28 cellular contexts compared by ENCODE assay signal in the genomic region with DNA sequence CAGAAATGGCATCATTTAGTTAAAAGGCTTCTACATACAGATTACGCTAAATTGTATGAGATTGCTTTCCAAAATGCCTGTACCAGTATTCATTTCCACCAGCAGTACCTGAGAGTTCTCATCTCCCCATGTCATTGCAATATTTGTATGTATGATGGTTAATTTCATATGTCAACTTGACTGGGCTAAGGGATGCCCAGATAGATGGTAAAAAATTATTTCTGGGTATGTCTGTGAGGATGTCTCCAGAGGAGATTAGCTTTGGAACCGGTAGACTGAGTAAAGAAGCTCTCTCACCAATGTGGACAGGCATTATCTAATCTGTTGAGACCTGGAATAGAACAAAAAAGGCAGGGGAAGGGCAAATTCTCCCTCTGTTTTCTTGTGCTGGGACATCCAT. TPM values are rescaled to one million over a fixed set of nuclear protein-coding genes. Genes with fewer than 3 reads are reported as not detected.
"Had no signal": no experiment of that assay in that cellular context is flagged by ENCODE, and none has a peak within 500 bp of the region (broad histone marks: within the 10 kb centered on the region; RNA-seq: fewer than 3 reads in every experiment).

No MANE protein-coding gene starts in this region.

- H3K27me3 ChIP-seq: ovary, right atrium auricular region, right lobe of liver, tibial nerve, uterus had no signal

- H3K4me1 ChIP-seq: uterus had no signal

- FAIRE-seq: islet of Langerhans, kidney had no signal

- H3K9me3 ChIP-seq: left lung, mucosa of descending colon, ovary, right atrium auricular region, right lobe of liver, tibial nerve, uterus had no signal

- H3K9me3 Mint-ChIP-seq: memory B cell; naive thymus-derived CD4-positive, alpha-beta T cell; natural killer cell treated with Interleukin-12 subunit alpha and Interleukin-12 subunit beta and Interleukin-15 and Interleukin-18, amount 100 ng/mL, for 72 hours; stimulated activated memory B cell treated with anti-CD40 and anti-IgM and Interleukin-4, amounts not matched to agents 10 μg/mL and 1 μg/mL and 100 μg/mL, for 72 hours; stimulated activated naive CD8-positive, alpha-beta T cell treated with anti-CD3 and anti-CD28 coated beads, Interleukin-15, amount 100 ng/mL, for 72 hours; type B pancreatic cell had no signal

- H3K27ac Mint-ChIP-seq: immature natural killer cell; memory B cell; naive thymus-derived CD4-positive, alpha-beta T cell; natural killer cell treated with Interleukin-12 subunit alpha and Interleukin-12 subunit beta and Interleukin-15 and Interleukin-18, amount 100 ng/mL, for 72 hours; progenitor cell of endocrine pancreas; stimulated activated memory B cell treated with anti-CD40 and anti-IgM and Interleukin-4, amounts not matched to agents 10 μg/mL and 1 μg/mL and 100 μg/mL, for 72 hours; stimulated activated naive CD8-positive, alpha-beta T cell treated with anti-CD3 and anti-CD28 coated beads, Interleukin-15, amount 100 ng/mL, for 72 hours; type B pancreatic cell had no signal

- H3K27ac ChIP-seq: left lung, ovary, right atrium auricular region, right lobe of liver, tibial nerve, uterus had no signal

- H3K36me3 Mint-ChIP-seq: immature natural killer cell; memory B cell; natural killer cell treated with Interleukin-12 subunit alpha and Interleukin-12 subunit beta and Interleukin-15 and Interleukin-18, amount 100 ng/mL, for 72 hours; stimulated activated memory B cell treated with anti-CD40 and anti-IgM and Interleukin-4, amounts not matched to agents 10 μg/mL and 1 μg/mL and 100 μg/mL, for 72 hours had no signal

- DNase-seq: hypothalamus; immature natural killer cell; kidney; left colon; left lung; midbrain; mucosa of descending colon; naive thymus-derived CD4-positive, alpha-beta T cell; ovary; right lobe of liver; stimulated activated CD4-positive, alpha-beta T cell treated with anti-CD3 and anti-CD28 coated beads, Interleukin-1b, Interleukin-23, amount 100 ng/mL, for 48 hours; stimulated activated CD4-positive, alpha-beta T cell treated with anti-CD3 and anti-CD28 coated beads, Interleukin-2, amount 100 ng/mL, for 48 hours; stimulated activated CD4-positive, alpha-beta T cell treated with anti-CD3 and anti-CD28 coated beads, Interleukin-4, amount 100 ng/mL, for 4 hours; stimulated activated CD8-positive, alpha-beta memory T cell treated with anti-CD3 and anti-CD28 coated beads, Interleukin-4, amount 100 ng/mL, for 48 hours; stimulated activated naive CD4-positive, alpha-beta T cell treated with Interleukin-2 at 50 U/mL for 16 hours; stimulated activated naive CD8-positive, alpha-beta T cell treated with anti-CD3 and anti-CD28 coated beads, Interleukin-15, amount 100 ng/mL, for 72 hours; substantia nigra; uterus had no signal

- ATAC-seq: left colon; left lung; mucosa of descending colon; naive thymus-derived CD4-positive, alpha-beta T cell; natural killer cell treated with Interleukin-12 subunit alpha and Interleukin-12 subunit beta and Interleukin-15 and Interleukin-18, amount 100 ng/mL, for 72 hours; right lobe of liver; stimulated activated memory B cell treated with anti-CD40 and anti-IgM and Interleukin-4, amounts not matched to agents 10 μg/mL and 1 μg/mL and 100 μg/mL, for 72 hours; stimulated activated naive CD8-positive, alpha-beta T cell treated with anti-CD3 and anti-CD28 coated beads, Interleukin-15, amount 100 ng/mL, for 72 hours had no signal

- H3K4me3 Mint-ChIP-seq: immature natural killer cell; memory B cell; naive thymus-derived CD4-positive, alpha-beta T cell; natural killer cell treated with Interleukin-12 subunit alpha and Interleukin-12 subunit beta and Interleukin-15 and Interleukin-18, amount 100 ng/mL, for 72 hours; stimulated activated memory B cell treated with anti-CD40 and anti-IgM and Interleukin-4, amounts not matched to agents 10 μg/mL and 1 μg/mL and 100 μg/mL, for 72 hours; stimulated activated naive CD8-positive, alpha-beta T cell treated with anti-CD3 and anti-CD28 coated beads, Interleukin-15, amount 100 ng/mL, for 72 hours; type B pancreatic cell had no signal

- H3K4me2 ChIP-seq: smooth muscle cell had no signal

- H3K4me3 ChIP-seq: left lung, lung, mucosa of descending colon, ovary, right atrium auricular region, right lobe of liver, smooth muscle cell, tibial nerve, uterus had no signal

- H3K36me3 ChIP-seq: ovary, right lobe of liver, tibial nerve, uterus had no signal

RNA-seq across cellular contexts. Expression of gene ADM, which starts 6.9 kb away (rescaled TPM):
- polyA plus RNA-seq: naive thymus-derived CD4-positive, alpha-beta T cell had no signal
